21 cellular contexts compared by ENCODE assay signal in the genomic region with DNA sequence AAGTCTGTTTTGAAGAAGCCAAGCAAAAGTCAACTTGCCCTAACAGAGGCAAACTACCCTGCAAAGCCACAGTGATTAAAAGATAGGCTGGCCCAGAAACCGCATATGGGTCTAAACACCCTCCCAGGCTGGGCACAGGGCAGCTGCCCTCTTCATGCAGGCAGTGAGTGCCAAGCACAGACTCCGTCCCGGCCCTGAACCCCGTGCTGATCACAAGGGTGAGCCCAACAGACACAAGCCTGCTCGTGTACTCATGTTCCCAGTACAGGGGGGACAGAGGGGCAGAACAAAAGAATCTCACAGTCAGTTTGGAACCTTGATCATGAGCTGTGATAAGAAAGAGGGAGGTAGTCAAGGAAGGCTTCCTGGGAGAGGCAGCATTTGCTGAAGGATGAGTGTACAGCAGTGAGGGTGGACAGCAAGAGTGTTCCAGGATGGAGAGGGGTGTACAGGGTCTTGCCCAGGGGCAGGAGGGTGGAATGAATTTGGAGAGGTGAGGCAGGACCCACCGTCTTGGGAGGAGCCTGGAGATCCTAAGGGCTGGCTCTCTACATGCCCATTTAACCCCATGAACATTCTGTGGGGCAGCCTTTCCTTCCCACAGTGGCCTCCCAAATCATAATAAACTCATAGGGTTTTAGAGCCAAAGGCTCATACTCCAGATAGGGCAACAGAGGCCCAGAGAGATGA. TPM values are rescaled to one million over a fixed set of nuclear protein-coding genes. Genes with fewer than 3 reads are reported as not detected.
A peak's percentile ranks its signal among the peaks of the same experiment; 100 is the strongest.
DNase-seq lines count a peak whose midpoint lies in the region; ATAC-seq and TF ChIP-seq lines count a peak whose summit lies in the region.
"Had no signal": no experiment of that assay in that cellular context is flagged by ENCODE, and none has a peak within 500 bp of the region (broad histone marks: within the 10 kb centered on the region; RNA-seq: fewer than 3 reads in every experiment).

No MANE protein-coding gene starts in this region.

- no peak overlapping the region for H3K4me3 ChIP-seq in left ventricle myocardium inferior
- H3K4me3 ChIP-seq in endodermal cell (ENCODE audit: low read length) = no peak overlapping the region
- H3K4me3 ChIP-seq in neural progenitor cell = no peak overlapping the region
- H3K4me3 ChIP-seq: BLaER1 had no signal

- H3K4me1 ChIP-seq in left ventricle myocardium inferior (no peaks in the 10 kb centered on the region), endodermal cell (ENCODE audit: control insufficient read depth, insufficient read depth, low read length) (no peaks in the 10 kb centered on the region), neural progenitor cell (no peaks in the 10 kb centered on the region)
- H3K4me1 ChIP-seq: BLaER1 had no signal

- no peaks in the 10 kb centered on the region for H3K9me3 ChIP-seq in left ventricle myocardium inferior (replicated peaks)
- H3K9me3 ChIP-seq in endodermal cell (ENCODE audit: control insufficient read depth, low read length) = no peaks in the 10 kb centered on the region
- H3K9me3 ChIP-seq in neural progenitor cell (ENCODE audit: low read depth) = no peaks in the 10 kb centered on the region
- H3K9me3 ChIP-seq: BLaER1 had no signal

- no peaks in the 10 kb centered on the region for H3F3A ChIP-seq in neural progenitor cell (ENCODE audit: low read depth)

- no peaks in the 10 kb centered on the region for H3K79me2 ChIP-seq in neural progenitor cell (ENCODE audit: low read depth)

- H4K20me1 ChIP-seq in neural progenitor cell (ENCODE audit: low read depth) = no peaks in the 10 kb centered on the region
- H4K20me1 ChIP-seq: BLaER1 had no signal

- no peaks in the 10 kb centered on the region for H3K36me3 Mint-ChIP-seq in endodermal cell (ENCODE audit: low read depth)
- no peaks in the 10 kb centered on the region for H3K36me3 Mint-ChIP-seq in neural progenitor cell

- H3K9me3 Mint-ChIP-seq in endodermal cell = no peaks in the 10 kb centered on the region
- H3K9me3 Mint-ChIP-seq in neural progenitor cell = no peaks in the 10 kb centered on the region
- H3K9me3 Mint-ChIP-seq: CD4-positive, alpha-beta T cell had no signal

- H3K27ac ChIP-seq in left ventricle myocardium inferior (replicated peaks) (no peak overlapping the region), endodermal cell (ENCODE audit: low read depth, low read length) (no peak overlapping the region), neural progenitor cell (no peak overlapping the region)
- H3K27ac ChIP-seq: BLaER1 had no signal

- no peak overlapping the region for H3K4me3 Mint-ChIP-seq in endodermal cell
- no peak overlapping the region for H3K4me3 Mint-ChIP-seq in neural progenitor cell
- H3K4me3 Mint-ChIP-seq: CD4-positive, alpha-beta T cell had no signal

- intact Hi-C loops in cardiac septum (cut with DNase I) (no loop called here), left ventricle myocardium inferior (cut with micrococcal nuclease) (no loop called here), posterior vena cava (cut with DNase I) (no loop called here), Right ventricle myocardium superior (cut with DNase I) (no loop called here)

- WGBS in endodermal cell (ENCODE audit: insufficient coverage in 1 of 2, insufficient read length in 1 of 2), 2 experiments = 87 to 90% methylated on average over 3 to 6 of the region's 6 CpGs

- DNase-seq in cardiac septum (ENCODE audit: low spot score) (peak; percentile 54), left ventricle myocardium inferior (no peak), endodermal cell (peak; percentile 31), posterior vena cava (ENCODE audit: low spot score) (peak; percentile 28), NCI-H446 treated with DMSO at 0.1 percent for 48 hours (lab: John Stamatoyannopoulos, UW) (no peak), ACHN (no peak), Right ventricle myocardium superior (no peak), neural progenitor cell (ENCODE audit: low spot score) (no peak)
- DNase-seq: COR-L47, DMS79 treated with DMSO at 0.1 percent for 48 hours, Kasumi-1, NCI-H446, NCI-H526 treated with DMSO at 0.1 percent for 48 hours, OCI-M1, SHP77 treated with DMSO at 0.1 percent for 48 hours had no signal

- H2AFZ ChIP-seq in neural progenitor cell (replicated peaks) = no peak overlapping the region

- H3K36me3 ChIP-seq in left ventricle myocardium inferior (no peaks in the 10 kb centered on the region), endodermal cell (ENCODE audit: control insufficient read depth, insufficient read depth, low read length) (no peaks in the 10 kb centered on the region), neural progenitor cell (no peaks in the 10 kb centered on the region)
- H3K36me3 ChIP-seq: BLaER1 had no signal

- peaks cover 9% of the 10 kb centered on the region for H3K27me3 ChIP-seq in left ventricle myocardium inferior (ENCODE audit: low read depth)
- no peaks in the 10 kb centered on the region for H3K27me3 ChIP-seq in endodermal cell (ENCODE audit: control insufficient read depth, insufficient read depth, low read length, poor library complexity, severe bottlenecking)
- H3K27me3 ChIP-seq in neural progenitor cell = no peaks in the 10 kb centered on the region
- H3K27me3 ChIP-seq: BLaER1 had no signal

- no peak overlapping the region for H3K4me2 ChIP-seq in neural progenitor cell
- H3K4me2 ChIP-seq: BLaER1 had no signal

- in situ Hi-C loops in ACHN (cut with HindIII; ENCODE audit: low pct_ligation_motif_present, low pct_unique_long_range_greater_than_20kb, low sequenced_read_pairs) = no loop called here

- H3K4me1 Mint-ChIP-seq in endodermal cell (no peaks in the 10 kb centered on the region), neural progenitor cell (no peaks in the 10 kb centered on the region)

- H3K27me3 Mint-ChIP-seq in endodermal cell (ENCODE audit: insufficient read depth) (peaks cover 2% of the 10 kb centered on the region), neural progenitor cell (ENCODE audit: insufficient read depth, low read depth) (peaks cover 9% of the 10 kb centered on the region)

- no peak for TF ChIP-seq CTCF in left ventricle myocardium inferior (IDR thresholded peaks at IDR 0.05; ENCODE audit: borderline replicate concordance)
- TF ChIP-seq CTCF in endodermal cell (conservative IDR thresholded peaks at IDR 0.05) = no peak
- no peak for TF ChIP-seq CTCF in neural progenitor cell (IDR thresholded peaks at IDR 0.05)

- H3K27ac Mint-ChIP-seq in endodermal cell = no peak overlapping the region
- H3K27ac Mint-ChIP-seq in neural progenitor cell = no peak overlapping the region
- H3K27ac Mint-ChIP-seq: CD4-positive, alpha-beta T cell had no signal

- H3K9ac ChIP-seq in endodermal cell (ENCODE audit: extremely low read depth, low read length, poor library complexity, severe bottlenecking) (no peak overlapping the region), neural progenitor cell (no peak overlapping the region)
- H3K9ac ChIP-seq: BLaER1 had no signal

- ATAC-seq in Right ventricle myocardium superior (ENCODE audit: poor library complexity) = no peak

RNA-seq across cellular contexts. Expression of gene PRR23E, which starts 43.2 kb away (rescaled TPM):
- total RNA-seq in cardiac septum (not detected), left ventricle myocardium inferior (not detected), endodermal cell (not detected), posterior vena cava (not detected), Right ventricle myocardium superior (not detected), neural progenitor cell (ENCODE audit: low replicate concordance) (not detected in 2 replicates)
- not detected for polyA plus RNA-seq in endodermal cell (2013, experiment 1 of 2)
- not detected for polyA plus RNA-seq in endodermal cell (2013, experiment 2 of 2)
- total RNA-seq: A673; CD4-positive, alpha-beta T cell; H4; MCF 10A; RPMI7951 had no signal

Comparison
In these comparisons a context has a peak if more than half of its experiments do, and no peak if none do; other contexts are left out.
1. DNase-seq: peak in cardiac septum (single experiment), endodermal cell (single experiment) and posterior vena cava (single experiment); none in left ventricle myocardium inferior (single experiment), NCI-H446 treated with DMSO at 0.1 percent for 48 hours (single experiment), ACHN (single experiment), Right ventricle myocardium superior (single experiment) and neural progenitor cell (single experiment).